In the genomic region with DNA sequence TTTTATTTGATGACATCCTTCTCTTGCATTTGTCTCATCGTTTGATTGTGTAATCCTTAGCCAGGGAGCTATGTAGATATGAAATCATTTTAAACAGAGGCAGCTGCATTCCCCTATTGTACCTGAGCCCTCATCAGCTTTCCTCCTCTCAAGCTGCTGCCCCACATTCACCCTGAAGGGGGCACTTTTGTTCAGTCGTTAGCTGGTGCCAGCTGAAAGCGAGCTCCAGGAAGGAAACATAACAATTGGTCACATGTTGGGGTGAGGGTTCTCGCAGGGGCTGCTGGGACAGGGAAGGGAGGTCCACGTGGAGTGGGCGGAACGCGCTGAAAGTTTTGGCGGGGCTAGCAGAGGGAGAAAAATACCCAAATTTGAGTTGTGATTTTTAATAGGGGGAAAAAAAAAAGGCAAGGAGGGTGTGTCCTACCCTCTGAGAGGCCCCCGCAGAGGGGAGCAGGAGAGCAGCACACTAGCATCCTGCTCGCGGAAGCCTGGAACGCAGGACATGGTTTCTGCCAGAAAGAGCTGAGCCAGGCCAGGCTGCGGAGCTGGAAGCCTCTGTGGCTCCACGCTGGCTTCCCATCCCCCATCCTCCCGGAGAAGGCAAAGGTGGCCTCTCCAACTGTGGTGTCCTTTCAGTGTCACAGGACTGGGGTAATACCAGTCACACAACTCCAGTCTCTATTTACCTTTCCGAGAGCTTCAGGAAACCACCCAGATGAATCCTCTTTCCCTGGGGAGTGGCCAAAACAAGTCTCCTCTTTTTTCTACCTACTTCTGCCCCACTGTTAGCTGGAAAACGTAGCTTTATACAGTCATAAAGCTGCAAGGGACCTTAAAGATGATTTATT, we compare ENCODE assay signal across 1 cellular context.
TF ChIP-seq lines count a peak whose summit lies in the region.

No MANE protein-coding gene starts in this region.

TF ChIP-seq in HepG2, 621 proteins besides CTCF, POLR2A, EP300 and RAD21 (continued from another document and continues in another):
- TF ChIP-seq PRPF4 (IDR thresholded peaks at IDR 0.05; ENCODE audit: low read depth, low read length, poor library complexity, severe bottlenecking) (peak; percentile 90), HBP1 (CRISPR knock-in tag; IDR thresholded peaks at IDR 0.05; ENCODE audit: low read depth) (peak; percentile 93), ZNF10 (CRISPR knock-in tag; IDR thresholded peaks at IDR 0.05; ENCODE audit: borderline replicate concordance, low read depth) (no peak), ZNF790 (CRISPR knock-in tag; IDR thresholded peaks at IDR 0.05; ENCODE audit: borderline replicate concordance) (no peak), ZNF512 (CRISPR knock-in tag; IDR thresholded peaks at IDR 0.05) (no peak), ZNF251 (CRISPR knock-in tag; IDR thresholded peaks at IDR 0.05) (no peak), TCF12 (IDR thresholded peaks at IDR 0.05) (no peak), TCF12 (CRISPR knock-in tag; IDR thresholded peaks at IDR 0.05) (peak; percentile 44; the same call in 1 of the 2 replicates), ZBTB8A (CRISPR knock-in tag; IDR thresholded peaks at IDR 0.05; ENCODE audit: borderline replicate concordance, low read depth) (peak; percentile 27; the same call in 1 of the 2 replicates), NFRKB (IDR thresholded peaks at IDR 0.05) (no peak), ATM (IDR thresholded peaks at IDR 0.05; ENCODE audit: borderline replicate concordance) (no peak), NCOA2 (CRISPR knock-in tag; IDR thresholded peaks at IDR 0.05) (peak; percentile 44), HDAC1 (CRISPR knock-in tag; IDR thresholded peaks at IDR 0.05) (peak; percentile 95), ZNF660 (CRISPR knock-in tag; IDR thresholded peaks at IDR 0.05; ENCODE audit: borderline replicate concordance, low read depth) (no peak), MIXL1 (CRISPR knock-in tag; IDR thresholded peaks at IDR 0.05) (peak; percentile 82), AKAP8 (CRISPR knock-in tag; IDR thresholded peaks at IDR 0.05) (peak; percentile 68; the same call in 1 of the 2 replicates), ZFP41 (CRISPR knock-in tag; IDR thresholded peaks at IDR 0.05; ENCODE audit: borderline replicate concordance) (no peak), RBAK (CRISPR knock-in tag; IDR thresholded peaks at IDR 0.05) (no peak), ZNF101 (CRISPR knock-in tag; IDR thresholded peaks at IDR 0.05; ENCODE audit: borderline replicate concordance, low read depth) (no peak), ELF1 (CRISPR knock-in tag; IDR thresholded peaks at IDR 0.05) (peak; percentile 89), ZNF138 (CRISPR knock-in tag; IDR thresholded peaks at IDR 0.05; ENCODE audit: low read depth) (no peak), HNF4G (IDR thresholded peaks at IDR 0.05; ENCODE audit: borderline replicate concordance, low read depth, low read length) (peak; percentile 81; the same call in 1 of the 2 replicates), HNF4G (CRISPR knock-in tag; IDR thresholded peaks at IDR 0.05; ENCODE audit: borderline replicate concordance, low read depth) (no peak), CENPT (CRISPR knock-in tag; IDR thresholded peaks at IDR 0.05; ENCODE audit: low read depth) (no peak), AGO1 (IDR thresholded peaks at IDR 0.05; ENCODE audit: low read depth, low read length, poor library complexity, severe bottlenecking) (no peak), ZFP82 (CRISPR knock-in tag; IDR thresholded peaks at IDR 0.05; ENCODE audit: borderline replicate concordance) (peak; percentile 88), ZKSCAN5 (CRISPR knock-in tag; IDR thresholded peaks at IDR 0.05) (no peak), ETV6 (CRISPR knock-in tag; conservative IDR thresholded peaks at IDR 0.05) (peak; percentile 67), WIZ (CRISPR knock-in tag; IDR thresholded peaks at IDR 0.05) (0 out of 2 replicates have a peak, but pooled peaks have one; percentile 59), ZNF142 (CRISPR knock-in tag; IDR thresholded peaks at IDR 0.05) (0 out of 2 replicates have a peak, but pooled peaks have one; percentile 80), ZNF337 (CRISPR knock-in tag; IDR thresholded peaks at IDR 0.05; ENCODE audit: borderline replicate concordance, low read depth) (peak; percentile 97), HES4 (CRISPR knock-in tag; IDR thresholded peaks at IDR 0.05; ENCODE audit: borderline replicate concordance) (peak; percentile 66; the same call in 1 of the 2 replicates), TMF1 (CRISPR knock-in tag; IDR thresholded peaks at IDR 0.05; ENCODE audit: low read depth) (peak; percentile 76; the same call in 1 of the 2 replicates), POLR2G (IDR thresholded peaks at IDR 0.05; ENCODE audit: low read depth, low read length) (peak; percentile 91), IRF9 (CRISPR knock-in tag; IDR thresholded peaks at IDR 0.05; ENCODE audit: borderline replicate concordance) (no peak), ZNF781 (CRISPR knock-in tag; IDR thresholded peaks at IDR 0.05; ENCODE audit: borderline replicate concordance, not compliant biosample characterization) (peak; percentile 95), GATA4 (IDR thresholded peaks at IDR 0.05; ENCODE audit: borderline replicate concordance, low read depth) (peak; percentile 55; the same call in 1 of the 2 replicates), ZSCAN30 (CRISPR knock-in tag; IDR thresholded peaks at IDR 0.05) (no peak), JUND (CRISPR knock-in tag; IDR thresholded peaks at IDR 0.05) (0 out of 2 replicates have a peak, but pooled peaks have one; percentile 16), ZNF772 (CRISPR knock-in tag; IDR thresholded peaks at IDR 0.05) (peak; percentile 79), CBX2 (IDR thresholded peaks at IDR 0.05; ENCODE audit: low read depth, low read length) (no peak), CBX2 (CRISPR knock-in tag; IDR thresholded peaks at IDR 0.05; ENCODE audit: low read depth) (no peak), NFE2L1 (CRISPR knock-in tag; IDR thresholded peaks at IDR 0.05; ENCODE audit: borderline replicate concordance) (no peak), GZF1 (CRISPR knock-in tag; IDR thresholded peaks at IDR 0.05) (peak; percentile 72; the same call in 1 of the 2 replicates), ZNF724P (CRISPR knock-in tag; IDR thresholded peaks at IDR 0.05; ENCODE audit: borderline replicate concordance) (no peak), NFATC3 (CRISPR knock-in tag; IDR thresholded peaks at IDR 0.05) (no peak), SP4 (CRISPR knock-in tag; IDR thresholded peaks at IDR 0.05) (no peak; the same call in 1 of the 2 replicates), MEIS1 (CRISPR knock-in tag; IDR thresholded peaks at IDR 0.05; ENCODE audit: borderline replicate concordance) (peak; percentile 28), HOXA5 (CRISPR knock-in tag; IDR thresholded peaks at IDR 0.05) (peak; percentile 87)
- TF ChIP-seq, protein P1, sequence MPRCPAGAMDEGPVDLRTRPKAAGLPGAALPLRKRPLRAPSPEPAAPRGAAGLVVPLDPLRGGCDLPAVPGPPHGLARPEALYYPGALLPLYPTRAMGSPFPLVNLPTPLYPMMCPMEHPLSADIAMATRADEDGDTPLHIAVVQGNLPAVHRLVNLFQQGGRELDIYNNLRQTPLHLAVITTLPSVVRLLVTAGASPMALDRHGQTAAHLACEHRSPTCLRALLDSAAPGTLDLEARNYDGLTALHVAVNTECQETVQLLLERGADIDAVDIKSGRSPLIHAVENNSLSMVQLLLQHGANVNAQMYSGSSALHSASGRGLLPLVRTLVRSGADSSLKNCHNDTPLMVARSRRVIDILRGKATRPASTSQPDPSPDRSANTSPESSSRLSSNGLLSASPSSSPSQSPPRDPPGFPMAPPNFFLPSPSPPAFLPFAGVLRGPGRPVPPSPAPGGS (CRISPR knock-in tag; IDR thresholded peaks at IDR 0.05), result peak; percentile 81
- TF ChIP-seq, protein P2, sequence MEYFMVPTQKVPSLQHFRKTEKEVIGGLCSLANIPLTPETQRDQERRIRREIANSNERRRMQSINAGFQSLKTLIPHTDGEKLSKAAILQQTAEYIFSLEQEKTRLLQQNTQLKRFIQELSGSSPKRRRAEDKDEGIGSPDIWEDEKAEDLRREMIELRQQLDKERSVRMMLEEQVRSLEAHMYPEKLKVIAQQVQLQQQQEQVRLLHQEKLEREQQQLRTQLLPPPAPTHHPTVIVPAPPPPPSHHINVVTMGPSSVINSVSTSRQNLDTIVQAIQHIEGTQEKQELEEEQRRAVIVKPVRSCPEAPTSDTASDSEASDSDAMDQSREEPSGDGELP (IDR thresholded peaks at IDR 0.05; ENCODE audit: borderline replicate concordance, low read depth), result peak; percentile 96
- TF ChIP-seq, protein P3, sequence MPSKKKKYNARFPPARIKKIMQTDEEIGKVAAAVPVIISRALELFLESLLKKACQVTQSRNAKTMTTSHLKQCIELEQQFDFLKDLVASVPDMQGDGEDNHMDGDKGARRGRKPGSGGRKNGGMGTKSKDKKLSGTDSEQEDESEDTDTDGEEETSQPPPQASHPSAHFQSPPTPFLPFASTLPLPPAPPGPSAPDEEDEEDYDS (CRISPR knock-in tag; IDR thresholded peaks at IDR 0.05), result peak; percentile 46
- TF ChIP-seq, protein P4, sequence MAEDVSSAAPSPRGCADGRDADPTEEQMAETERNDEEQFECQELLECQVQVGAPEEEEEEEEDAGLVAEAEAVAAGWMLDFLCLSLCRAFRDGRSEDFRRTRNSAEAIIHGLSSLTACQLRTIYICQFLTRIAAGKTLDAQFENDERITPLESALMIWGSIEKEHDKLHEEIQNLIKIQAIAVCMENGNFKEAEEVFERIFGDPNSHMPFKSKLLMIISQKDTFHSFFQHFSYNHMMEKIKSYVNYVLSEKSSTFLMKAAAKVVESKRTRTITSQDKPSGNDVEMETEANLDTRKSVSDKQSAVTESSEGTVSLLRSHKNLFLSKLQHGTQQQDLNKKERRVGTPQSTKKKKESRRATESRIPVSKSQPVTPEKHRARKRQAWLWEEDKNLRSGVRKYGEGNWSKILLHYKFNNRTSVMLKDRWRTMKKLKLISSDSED (CRISPR knock-in tag; IDR thresholded peaks at IDR 0.05), result no peak
